11 cellular contexts compared by ENCODE assay signal in genomic region chr17:35788504-35788998, GRCh38. TPM values are rescaled to one million over a fixed set of nuclear protein-coding genes. Genes with fewer than 3 reads are reported as not detected.
A peak's percentile ranks its signal among the peaks of the same experiment; 100 is the strongest.
DNase-seq lines count a peak whose midpoint lies in the region; ATAC-seq and TF ChIP-seq lines count a peak whose summit lies in the region.
"Had no signal": no experiment of that assay in that cellular context is flagged by ENCODE, and none has a peak within 500 bp of the region (broad histone marks: within the 10 kb centered on the region; RNA-seq: fewer than 3 reads in every experiment).

No MANE protein-coding gene starts in this region.

- H3K4me1 Mint-ChIP-seq in CD8-positive, alpha-beta memory T cell: no peaks in the 10 kb centered on the region
- H3K4me1 Mint-ChIP-seq in CD4-positive, alpha-beta memory T cell: peaks cover 0 to 3% (median 1%) of the 10 kb centered on the region in 4 donors
- H3K4me1 Mint-ChIP-seq: central memory CD8-positive, alpha-beta T cell had no signal

- POLR2A ChIA-PET in CD8-positive, alpha-beta memory T cell (lab: Charles Lee): no interaction called here
- POLR2A ChIA-PET in RWPE1 (lab: Yijun Ruan, JAX; ENCODE audit: low non-redundant PET): no interaction called here
- POLR2A ChIA-PET in CD4-positive, alpha-beta memory T cell (lab: Charles Lee; ENCODE audit: partially characterized antibody): no interaction called here

- no peaks in the 10 kb centered on the region for H3K9me3 ChIP-seq in CD8-positive, alpha-beta memory T cell (ENCODE audit: low read length)
- no peaks in the 10 kb centered on the region for H3K9me3 ChIP-seq in CD4-positive, alpha-beta memory T cell (ENCODE audit: control insufficient read depth in 1 of 2, low read length in 2 of 2)

- no peaks in the 10 kb centered on the region for H3K36me3 ChIP-seq in CD8-positive, alpha-beta memory T cell (ENCODE audit: insufficient read depth, low read length)
- no peaks in the 10 kb centered on the region for H3K36me3 ChIP-seq in rectal smooth muscle tissue (ENCODE audit: control insufficient read depth, insufficient read depth, low read length)
- no peaks in the 10 kb centered on the region for H3K36me3 ChIP-seq in CD4-positive, alpha-beta memory T cell (ENCODE audit: insufficient read depth, low read length)

- CTCF ChIA-PET in CD8-positive, alpha-beta memory T cell (lab: Charles Lee): interaction anchor here (1.1 to 1.8 kb wide), 2 partner anchors 23 to 24 kb away, joined by 3 to 13 read pairs; no protein-coding TSS in a partner anchor
- CTCF ChIA-PET in RWPE1 (lab: Yijun Ruan, JAX): interaction anchor here (0.8 kb wide), 1 partner anchor 18 kb away, joined by 4 read pairs; no protein-coding TSS in a partner anchor
- CTCF ChIA-PET in CD4-positive, alpha-beta memory T cell (lab: Charles Lee; ENCODE audit: partially characterized antibody): interaction anchor here (1.7 kb wide), 1 partner anchor 24 kb away, joined by 7 read pairs; no protein-coding TSS in a partner anchor

- H3K27ac Mint-ChIP-seq in CD8-positive, alpha-beta memory T cell: no peak overlapping the region
- no peak overlapping the region for H3K27ac Mint-ChIP-seq in CD4-positive, alpha-beta memory T cell

- no peak overlapping the region for H3K9ac ChIP-seq in rectal smooth muscle tissue (ENCODE audit: low read length)

- H3K27me3 ChIP-seq in CD8-positive, alpha-beta memory T cell (ENCODE audit: insufficient read depth, low read length, poor library complexity, severe bottlenecking): peaks cover 5% of the 10 kb centered on the region
- no peaks in the 10 kb centered on the region for H3K27me3 ChIP-seq in rectal smooth muscle tissue (ENCODE audit: control insufficient read depth, insufficient read depth, low read length)
- no peaks in the 10 kb centered on the region for H3K27me3 ChIP-seq in CD4-positive, alpha-beta memory T cell (ENCODE audit: insufficient read depth, low read length)

- no peak for ATAC-seq in GM19463 (IDR thresholded peaks at IDR 0.05; ENCODE audit: unreplicated experiment)

- H3K9me3 Mint-ChIP-seq in CD8-positive, alpha-beta memory T cell: no peaks in the 10 kb centered on the region
- no peaks in the 10 kb centered on the region for H3K9me3 Mint-ChIP-seq in CD4-positive, alpha-beta memory T cell
- H3K9me3 Mint-ChIP-seq: central memory CD8-positive, alpha-beta T cell had no signal

- intact Hi-C loops in CD4-positive, alpha-beta memory T cell (cut with micrococcal nuclease): no loop called here

- H3K27me3 Mint-ChIP-seq in CD8-positive, alpha-beta memory T cell: peaks cover 10 to 20% of the 10 kb centered on the region in 2 donors
- H3K27me3 Mint-ChIP-seq in CD4-positive, alpha-beta memory T cell: peaks cover 14 to 19% of the 10 kb centered on the region in 2 donors

- H3K36me3 Mint-ChIP-seq in CD8-positive, alpha-beta memory T cell: no peaks in the 10 kb centered on the region
- no peaks in the 10 kb centered on the region for H3K36me3 Mint-ChIP-seq in CD4-positive, alpha-beta memory T cell

- TF ChIP-seq CTCF in RWPE1 (conservative IDR thresholded peaks at IDR 0.05; ENCODE audit: low read depth) (no peak), fibroblast of villous mesenchyme (IDR thresholded peaks at IDR 0.05; ENCODE audit: insufficient read depth, low read depth, low read length) (no peak)

- H3K4me3 Mint-ChIP-seq in CD8-positive, alpha-beta memory T cell: no peak overlapping the region
- H3K4me3 Mint-ChIP-seq in CD4-positive, alpha-beta memory T cell: no peak overlapping the region
- H3K4me3 Mint-ChIP-seq: central memory CD8-positive, alpha-beta T cell had no signal

- DNase-seq in CD8-positive, alpha-beta memory T cell: no peak
- peak; percentile 89 for DNase-seq in RWPE1 (ENCODE audit: low spot score)
- peak; percentile 96 for DNase-seq in fibroblast of villous mesenchyme (ENCODE audit: low read depth)
- no peak for DNase-seq in germinal center (ENCODE audit: low spot score)
- DNase-seq in CD4-positive, alpha-beta memory T cell: no peak
- no peak for DNase-seq in NCI-H2081 (lab: John Stamatoyannopoulos, UW)

- H3K4me1 ChIP-seq in CD8-positive, alpha-beta memory T cell (ENCODE audit: insufficient read depth, low read length): peaks cover 14% of the 10 kb centered on the region
- H3K4me1 ChIP-seq in rectal smooth muscle tissue (ENCODE audit: control insufficient read depth, insufficient read depth, low read length): peaks cover 39% of the 10 kb centered on the region
- H3K4me1 ChIP-seq in CD4-positive, alpha-beta memory T cell (ENCODE audit: insufficient read depth, low read length): no peaks in the 10 kb centered on the region

- H3K27ac ChIP-seq in CD8-positive, alpha-beta memory T cell (ENCODE audit: low read depth, low read length): no peak overlapping the region
- H3K27ac ChIP-seq in RWPE1: peak overlapping the region; percentile 82
- peak overlapping the region; percentile 63 for H3K27ac ChIP-seq in rectal smooth muscle tissue (ENCODE audit: low read depth, low read length)
- no peak overlapping the region for H3K27ac ChIP-seq in CD4-positive, alpha-beta memory T cell (ENCODE audit: low read depth, low read length)

- peak overlapping the region; percentile 17 for H3K4me3 ChIP-seq in CD8-positive, alpha-beta memory T cell (ENCODE audit: low read length)
- H3K4me3 ChIP-seq in fibroblast of villous mesenchyme (ENCODE audit: low read depth, low read length) (no peak overlapping the region), rectal smooth muscle tissue (ENCODE audit: low read length) (no peak overlapping the region)
- no peak overlapping the region for H3K4me3 ChIP-seq in CD4-positive, alpha-beta memory T cell (ENCODE audit: low read length in 2 of 2)

RNA-seq across cellular contexts. Expression of gene MMP28, which starts 6.9 kb away (rescaled TPM):
- total RNA-seq in CD8-positive, alpha-beta memory T cell: not detected
- not detected for polyA plus RNA-seq in CD8-positive, alpha-beta memory T cell
- total RNA-seq in fibroblast of villous mesenchyme: under 0.01 TPM in 2 replicates
- total RNA-seq in CD4-positive, alpha-beta memory T cell: under 1 TPM; 0.64 to 0.96 TPM
- under 1 TPM in 1 of 2 donors, not detected in 1; 0.23 TPM for polyA plus RNA-seq in CD4-positive, alpha-beta memory T cell
- total RNA-seq: H1; T-helper 2 cell treated with Interferon-gamma antibody and Interleukin-4, amounts not matched to agents 100 ng/mL and 5 ng/mL, for 36 hours had no signal
- polyA plus RNA-seq: H1 had no signal

RNA-seq across cellular contexts. Expression of gene TAF15, which starts 20.7 kb away (rescaled TPM):
- total RNA-seq in CD8-positive, alpha-beta memory T cell: 100 to 1,000 TPM; 274 to 291 TPM
- polyA plus RNA-seq in CD8-positive, alpha-beta memory T cell: 21.5 TPM
- total RNA-seq in fibroblast of villous mesenchyme: 47.1 and 55.4 TPM in 2 replicates
- total RNA-seq in CD4-positive, alpha-beta memory T cell: 100 to 1,000 TPM; 232 to 242 TPM
- 10 to 100 TPM; 11.2 to 29.7 TPM for polyA plus RNA-seq in CD4-positive, alpha-beta memory T cell

RNA-seq across cellular contexts. Expression of gene C17orf50, which starts 27.9 kb away (rescaled TPM):
- total RNA-seq in CD8-positive, alpha-beta memory T cell: not detected
- not detected for polyA plus RNA-seq in CD8-positive, alpha-beta memory T cell
- not detected in 2 replicates for total RNA-seq in fibroblast of villous mesenchyme
- total RNA-seq in CD4-positive, alpha-beta memory T cell: not detected
- not detected for polyA plus RNA-seq in CD4-positive, alpha-beta memory T cell
- total RNA-seq: H1; T-helper 2 cell treated with Interferon-gamma antibody and Interleukin-4, amounts not matched to agents 100 ng/mL and 5 ng/mL, for 36 hours had no signal

RNA-seq across cellular contexts. Expression of gene GAS2L2, which starts 35.5 kb away (rescaled TPM):
- under 1 TPM in 1 of 2 experiments, not detected in 1; 0.07 TPM for total RNA-seq in CD8-positive, alpha-beta memory T cell
- not detected for polyA plus RNA-seq in CD8-positive, alpha-beta memory T cell
- not detected in 2 replicates for total RNA-seq in fibroblast of villous mesenchyme
- total RNA-seq in CD4-positive, alpha-beta memory T cell: under 1 TPM in 1 of 2 experiments, not detected in 1; 0.26 TPM
- polyA plus RNA-seq in CD4-positive, alpha-beta memory T cell: under 1 TPM in 1 of 2 donors, not detected in 1; 0.13 TPM
- total RNA-seq: T-helper 2 cell treated with Interferon-gamma antibody and Interleukin-4, amounts not matched to agents 100 ng/mL and 5 ng/mL, for 36 hours had no signal

RNA-seq across cellular contexts. Expression of gene RASL10B, which starts 57.1 kb away (rescaled TPM):
- under 1 TPM; 0.79 to 0.80 TPM for total RNA-seq in CD8-positive, alpha-beta memory T cell
- 0.12 TPM for polyA plus RNA-seq in CD8-positive, alpha-beta memory T cell
- total RNA-seq in fibroblast of villous mesenchyme: 6.4 and 12.1 TPM in 2 replicates
- total RNA-seq in CD4-positive, alpha-beta memory T cell: under 1 TPM in 1 of 2 experiments, not detected in 1; 0.15 TPM
- under 1 TPM in 1 of 2 donors, not detected in 1; 0.15 TPM for polyA plus RNA-seq in CD4-positive, alpha-beta memory T cell

Comparison
In these comparisons a context has a peak if more than half of its experiments do, and no peak if none do; other contexts are left out.
1. DNase-seq: peak in RWPE1 (single experiment) and fibroblast of villous mesenchyme (single experiment); none in CD8-positive, alpha-beta memory T cell (0 of 5), germinal center (single experiment), CD4-positive, alpha-beta memory T cell (0 of 5) and NCI-H2081 (0 of 2).
2. H3K27ac ChIP-seq: peak in RWPE1 (single experiment) and rectal smooth muscle tissue (single experiment); none in CD8-positive, alpha-beta memory T cell (single experiment) and CD4-positive, alpha-beta memory T cell (single experiment).